8 cellular contexts compared by ENCODE assay signal in the genomic region with DNA sequence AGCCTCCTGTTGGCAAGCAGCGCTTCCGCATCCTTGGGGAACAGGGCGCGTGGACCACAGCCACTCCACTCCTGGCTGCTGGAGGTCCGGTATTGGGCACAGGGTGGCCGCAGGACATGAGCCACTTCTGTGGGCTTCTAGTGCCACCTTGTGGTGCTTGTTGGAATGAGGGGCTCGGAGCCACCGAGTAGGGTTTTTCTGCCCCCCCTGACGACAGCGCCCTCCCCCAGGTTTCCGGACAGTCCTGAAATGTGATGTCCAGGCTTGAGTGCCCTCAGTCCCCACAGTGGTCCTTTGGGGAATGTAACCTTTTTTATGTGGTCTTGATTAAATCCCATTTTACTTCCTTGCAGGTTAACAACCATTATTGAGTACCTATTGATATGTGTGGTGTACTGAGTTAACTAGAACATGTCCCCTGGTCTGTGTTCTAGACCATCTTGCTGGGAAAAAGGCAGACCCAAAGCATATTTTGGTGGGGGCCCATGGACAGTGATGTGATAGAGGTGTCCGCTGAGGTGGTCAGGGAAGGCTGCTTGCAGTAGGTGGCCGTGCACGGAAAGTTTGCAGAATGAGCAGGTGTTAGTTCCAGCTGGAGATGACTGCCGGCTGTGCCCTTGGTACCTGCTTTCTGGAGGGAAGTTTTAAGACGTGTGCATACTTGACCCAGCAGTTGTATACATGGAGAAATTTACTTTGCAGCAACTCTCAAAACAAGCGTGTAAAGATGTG.
DNase-seq lines count a peak whose midpoint lies in the region; ATAC-seq and TF ChIP-seq lines count a peak whose summit lies in the region.

No MANE protein-coding gene starts in this region.

- peak; percentile 87 for TF ChIP-seq CTCF in neural crest cell (conservative IDR thresholded peaks at IDR 0.05)

- H3K27ac Mint-ChIP-seq in neural crest cell (ENCODE audit: unreplicated experiment) = no peak overlapping the region

- peak; percentile 70 for DNase-seq in NCI-H82 (lab: John Stamatoyannopoulos, UW)
- DNase-seq in NCI-H82 treated with DMSO at 0.1 percent for 48 hours (lab: John Stamatoyannopoulos, UW; ENCODE audit: unreplicated experiment) = no peak
- peak; percentile 10 for DNase-seq in NCI-H2227 treated with DMSO at 0.1 percent for 48 hours (lab: John Stamatoyannopoulos, UW)
- peak; percentile 63 for DNase-seq in activated T-cell treated with anti-CD3 and anti-CD28 coated beads, Interleukin-2, amount 50 U/mL, for 1 hour
- peak; percentile 54 for DNase-seq in fibroblast of peridontal ligament (ENCODE audit: extremely low read depth)
- peak; percentile 57 for DNase-seq in neural crest cell (ENCODE audit: low read depth, low spot score)
- no peak for DNase-seq in occipital lobe (lab: John Stamatoyannopoulos, UW)

- H3K9me3 Mint-ChIP-seq in neural crest cell = no peaks in the 10 kb centered on the region

- H3K27me3 Mint-ChIP-seq in neural crest cell (ENCODE audit: low read depth) = no peaks in the 10 kb centered on the region

- ATAC-seq in GM18909 (IDR thresholded peaks at IDR 0.05; ENCODE audit: poor library complexity, unreplicated experiment) = no peak

- no peaks in the 10 kb centered on the region for H3K4me1 Mint-ChIP-seq in neural crest cell

- H3K4me3 Mint-ChIP-seq in neural crest cell = no peak overlapping the region

- peaks cover 7% of the 10 kb centered on the region for H3K36me3 Mint-ChIP-seq in neural crest cell (ENCODE audit: low read depth)

Comparison
In these comparisons a context has a peak if more than half of its experiments do, and no peak if none do; other contexts are left out.
1. DNase-seq: peak in NCI-H82 (single experiment), NCI-H2227 treated with DMSO at 0.1 percent for 48 hours (single experiment), activated T-cell treated with anti-CD3 and anti-CD28 coated beads, Interleukin-2, amount 50 U/mL, for 1 hour (single experiment), fibroblast of peridontal ligament (single experiment) and neural crest cell (single experiment); none in NCI-H82 treated with DMSO at 0.1 percent for 48 hours (single experiment) and occipital lobe (single experiment).